9 cellular contexts compared by ENCODE assay signal in genomic region chr1:85494957-85495266, GRCh38. TPM values are rescaled to one million over a fixed set of nuclear protein-coding genes. Genes with fewer than 3 reads are reported as not detected.
DNase-seq lines count a peak whose midpoint lies in the region; ATAC-seq and TF ChIP-seq lines count a peak whose summit lies in the region.
"Had no signal": no experiment of that assay in that cellular context is flagged by ENCODE, and none has a peak within 500 bp of the region (broad histone marks: within the 10 kb centered on the region; RNA-seq: fewer than 3 reads in every experiment).

No MANE protein-coding gene starts in this region.

- CTCF ChIA-PET in BJ (lab: Yijun Ruan, JAX) = no interaction called here

- DNase-seq in BJ (ENCODE audit: low read depth) (no peak), cardiac fibroblast (ENCODE audit: low read depth in 2 of 2) (peak; percentile 33 to 54), mucosa of gallbladder (ENCODE audit: low spot score) (no peak), NCI-H748 treated with DMSO at 0.1 percent for 48 hours (lab: John Stamatoyannopoulos, UW) (no peak)
- DNase-seq: aorta had no signal

- no peak overlapping the region for H3K4me3 Mint-ChIP-seq in stimulated activated memory B cell treated with anti-CD40 and anti-IgM and Interleukin-4, amounts not matched to agents 10 μg/mL and 1 μg/mL and 100 μg/mL, for 72 hours

- ATAC-seq in stimulated activated memory B cell treated with anti-CD40 and anti-IgM and Interleukin-4, amounts not matched to agents 10 μg/mL and 1 μg/mL and 100 μg/mL, for 72 hours = no peak
- ATAC-seq in GM19455 (IDR thresholded peaks at IDR 0.05; ENCODE audit: unreplicated experiment) = no peak

- TF ChIP-seq CTCF in BJ (IDR thresholded peaks at IDR 0.05; ENCODE audit: insufficient read depth, low read depth, low read length) = peak; percentile 31; the same call in 1 of the 2 replicates
- TF ChIP-seq CTCF in cardiac fibroblast (IDR thresholded peaks at IDR 0.05; ENCODE audit: low read depth, low read length) = peak; percentile 15

- H3K36me3 Mint-ChIP-seq in stimulated activated memory B cell treated with anti-CD40 and anti-IgM and Interleukin-4, amounts not matched to agents 10 μg/mL and 1 μg/mL and 100 μg/mL, for 72 hours = no peaks in the 10 kb centered on the region

- no peaks in the 10 kb centered on the region for H3K9me3 ChIP-seq in mesodermal cell (ENCODE audit: control insufficient read depth, low read length)

- H3K36me3 ChIP-seq in BJ (ENCODE audit: control insufficient read depth, insufficient read depth, low read length) (peaks cover 4% of the 10 kb centered on the region; the same call in 1 of the 2 replicates), mesodermal cell (ENCODE audit: control insufficient read depth, insufficient read depth, low read length) (peaks cover 48% of the 10 kb centered on the region)

- 67% methylated on average over 1 of the region's 2 CpGs; no CpG with 5 or more reads in 1 of the 2 experiments for WGBS in mesodermal cell (ENCODE audit: insufficient coverage in 2 of 2), 2 experiments

- no peak overlapping the region for H3K27ac Mint-ChIP-seq in stimulated activated memory B cell treated with anti-CD40 and anti-IgM and Interleukin-4, amounts not matched to agents 10 μg/mL and 1 μg/mL and 100 μg/mL, for 72 hours

- peak; percentile 47 for TF ChIP-seq RAD21 in Ishikawa (IDR thresholded peaks at IDR 0.05; ENCODE audit: low read depth)

- peaks cover 3% of the 10 kb centered on the region for H3K27me3 Mint-ChIP-seq in stimulated activated memory B cell treated with anti-CD40 and anti-IgM and Interleukin-4, amounts not matched to agents 10 μg/mL and 1 μg/mL and 100 μg/mL, for 72 hours

- peaks cover 34% of the 10 kb centered on the region for H3K4me1 ChIP-seq in mesodermal cell (ENCODE audit: control insufficient read depth, insufficient read depth, low read length, poor library complexity, severe bottlenecking)

- H3K27me3 ChIP-seq in BJ (ENCODE audit: control insufficient read depth, insufficient read depth, low read length) = no peaks in the 10 kb centered on the region

- no peak for TF ChIP-seq EP300 in Ishikawa (IDR thresholded peaks at IDR 0.05; ENCODE audit: borderline replicate concordance)

- H3K4me1 Mint-ChIP-seq in stimulated activated memory B cell treated with anti-CD40 and anti-IgM and Interleukin-4, amounts not matched to agents 10 μg/mL and 1 μg/mL and 100 μg/mL, for 72 hours = peaks cover 1% of the 10 kb centered on the region

- peak overlapping the region; percentile 51 for H3K27ac ChIP-seq in mesodermal cell (ENCODE audit: low read depth, low read length, severe bottlenecking)

- no peak overlapping the region for H3K4me3 ChIP-seq in BJ (ENCODE audit: low read depth, low read length)
- no peak overlapping the region for H3K4me3 ChIP-seq in cardiac fibroblast (replicated peaks in 1 of 2; ENCODE audit: low read depth in 2 of 2, low read length in 2 of 2)
- no peak overlapping the region for H3K4me3 ChIP-seq in mesodermal cell (ENCODE audit: extremely low read depth, insufficient read depth, low read length, poor library complexity, severe bottlenecking)

- POLR2A ChIA-PET in BJ (lab: Charles Lee) = no interaction called here

- peaks cover under 1% of the 10 kb centered on the region for H3K9me3 Mint-ChIP-seq in stimulated activated memory B cell treated with anti-CD40 and anti-IgM and Interleukin-4, amounts not matched to agents 10 μg/mL and 1 μg/mL and 100 μg/mL, for 72 hours

TF ChIP-seq in Ishikawa, 13 proteins besides CTCF, POLR2A, EP300 and RAD21:
- no peak for TF ChIP-seq TCF12 (IDR thresholded peaks at IDR 0.05; ENCODE audit: low read depth)
- TF ChIP-seq, protein P1, sequence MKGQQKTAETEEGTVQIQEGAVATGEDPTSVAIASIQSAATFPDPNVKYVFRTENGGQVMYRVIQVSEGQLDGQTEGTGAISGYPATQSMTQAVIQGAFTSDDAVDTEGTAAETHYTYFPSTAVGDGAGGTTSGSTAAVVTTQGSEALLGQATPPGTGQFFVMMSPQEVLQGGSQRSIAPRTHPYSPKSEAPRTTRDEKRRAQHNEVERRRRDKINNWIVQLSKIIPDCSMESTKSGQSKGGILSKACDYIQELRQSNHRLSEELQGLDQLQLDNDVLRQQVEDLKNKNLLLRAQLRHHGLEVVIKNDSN (IDR thresholded peaks at IDR 0.05) = no peak
- no peak for TF ChIP-seq TAF1 (IDR thresholded peaks at IDR 0.05; ENCODE audit: low read depth)
- TF ChIP-seq, protein P2, sequence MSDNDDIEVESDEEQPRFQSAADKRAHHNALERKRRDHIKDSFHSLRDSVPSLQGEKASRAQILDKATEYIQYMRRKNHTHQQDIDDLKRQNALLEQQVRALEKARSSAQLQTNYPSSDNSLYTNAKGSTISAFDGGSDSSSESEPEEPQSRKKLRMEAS (IDR thresholded peaks at IDR 0.05) = no peak

RNA-seq across cellular contexts. Expression of gene DDAH1, which starts 30.0 kb away (rescaled TPM):
- 244 and 286 TPM in 2 replicates for polyA plus RNA-seq in BJ (2011; rRNA removed)
- 140 and 151 TPM in 2 replicates for polyA minus RNA-seq in BJ (2011; rRNA and poly(A)+ RNA removed)
- polyA plus RNA-seq in mesodermal cell (2013, experiment 1 of 2) = 48.1 TPM
- polyA plus RNA-seq in mesodermal cell (2013, experiment 2 of 2) = 44.5 TPM
- 128 TPM for total RNA-seq in mucosa of gallbladder

Comparison
In these comparisons a context has a peak if more than half of its experiments do, and no peak if none do; other contexts are left out.
1. DNase-seq: peak in cardiac fibroblast (2 of 2); none in BJ (single experiment), mucosa of gallbladder (single experiment) and NCI-H748 treated with DMSO at 0.1 percent for 48 hours (single experiment).